ENCODE assay signal across 1 cellular context in genomic region chr21:45310446-45310845, GRCh38.
TF ChIP-seq lines count a peak whose summit lies in the region.

No MANE protein-coding gene starts in this region.

TF ChIP-seq in H1, 55 proteins besides CTCF, POLR2A, EP300 and RAD21 (continued from another document):
- TF ChIP-seq E2F6 (IDR thresholded peaks at IDR 0.05) (no peak), JUN (IDR thresholded peaks at IDR 0.05; ENCODE audit: low read depth, low read length) (no peak), SRF (IDR thresholded peaks at IDR 0.05; ENCODE audit: low read depth, low read length) (no peak), SIN3A (conservative IDR thresholded peaks at IDR 0.05 in 1 of 2, IDR thresholded peaks at IDR 0.05 in 1 of 2; ENCODE audit: low read depth in 1 of 2, low read length in 2 of 2) (no peak), CHD2 (IDR thresholded peaks at IDR 0.05; ENCODE audit: low read length) (no peak), CEBPB (IDR thresholded peaks at IDR 0.05; ENCODE audit: low read depth, low read length) (no peak), RFX5 (IDR thresholded peaks at IDR 0.05; ENCODE audit: borderline replicate concordance, low read depth, low read length) (no peak), TBP (IDR thresholded peaks at IDR 0.05; ENCODE audit: low read depth, low read length) (no peak), RBBP5 (IDR thresholded peaks at IDR 0.05; ENCODE audit: borderline replicate concordance, low read depth, low read length) (no peak), SP2 (IDR thresholded peaks at IDR 0.05; ENCODE audit: low read length) (no peak), USF2 (IDR thresholded peaks at IDR 0.05; ENCODE audit: low read length) (no peak), POU5F1 (IDR thresholded peaks at IDR 0.05; ENCODE audit: low read depth, low read length) (no peak), POLR2AphosphoS5 (IDR thresholded peaks at IDR 0.05; ENCODE audit: low read depth, low read length) (no peak), RNF2 (IDR thresholded peaks at IDR 0.05; ENCODE audit: borderline replicate concordance, low read depth, low read length, missing control alignments, poor library complexity, severe bottlenecking) (no peak), ATF2 (IDR thresholded peaks at IDR 0.05; ENCODE audit: low read length) (no peak), ASH2L (IDR thresholded peaks at IDR 0.05; ENCODE audit: low read length) (no peak)
